ENCODE assay signal across 22 cellular contexts in the genomic region with DNA sequence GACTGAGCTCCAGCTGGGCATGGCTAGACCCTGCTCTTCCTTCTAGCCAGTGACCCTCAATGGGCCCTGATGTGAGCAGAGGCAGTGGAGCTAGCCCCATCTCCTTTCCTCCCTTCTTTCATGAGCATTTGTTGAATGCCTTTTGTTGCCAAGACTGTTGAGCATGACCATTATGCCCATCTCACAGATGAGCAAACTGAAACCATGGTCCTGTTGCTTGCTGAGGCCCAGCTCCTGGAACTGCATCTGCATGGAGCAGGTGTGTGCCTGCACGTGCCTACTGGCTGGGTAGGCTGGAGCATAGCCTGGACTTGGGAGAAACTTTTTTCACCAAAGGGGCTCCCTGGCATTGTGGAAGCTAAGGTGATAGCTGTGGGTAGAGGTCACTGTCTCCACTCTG. TPM values are rescaled to one million over a fixed set of nuclear protein-coding genes. Genes with fewer than 3 reads are reported as not detected.
DNase-seq lines count a peak whose midpoint lies in the region; ATAC-seq, FAIRE-seq and TF ChIP-seq lines count a peak whose summit lies in the region.
"Had no signal": no experiment of that assay in that cellular context is flagged by ENCODE, and none has a peak within 500 bp of the region (broad histone marks: within the 10 kb centered on the region; RNA-seq: fewer than 3 reads in every experiment).

No MANE protein-coding gene starts in this region.

- intact Hi-C loops in HepG2 (cut with micrococcal nuclease; ENCODE audit: unreplicated experiment) = no loop called here
- intact Hi-C loops in right lobe of liver (cut with DNase I) = no loop called here

- peak overlapping the region; percentile 39 for H3K27ac Mint-ChIP-seq in nephron progenitor cell
- H3K27ac Mint-ChIP-seq: CD4-positive, alpha-beta T cell; H9 had no signal

- peaks cover 8% of the 10 kb centered on the region for H3K79me2 ChIP-seq in HepG2 (ENCODE audit: insufficient read depth, low read length)
- H3K79me2 ChIP-seq in trophoblast cell (ENCODE audit: control insufficient read depth, insufficient read depth, low read length, poor library complexity) = no peaks in the 10 kb centered on the region

- no peak overlapping the region for H3K14ac ChIP-seq in trophoblast cell (ENCODE audit: low read length)

- H3K4me1 Mint-ChIP-seq in nephron progenitor cell = peaks cover 14% of the 10 kb centered on the region

- H4K8ac ChIP-seq in trophoblast cell (ENCODE audit: low read depth, low read length) = no peak overlapping the region

- peaks cover 62% of the 10 kb centered on the region for H3K27me3 Mint-ChIP-seq in nephron progenitor cell (ENCODE audit: low read depth, poor library complexity)

- H3K4ac ChIP-seq in trophoblast cell (ENCODE audit: low read depth, low read length) = no peak overlapping the region

- BruUV-seq in HepG2 (replicated peaks; lab: Mats Ljungman, UMichigan) = no TSS peak

- H2BK120ac ChIP-seq in trophoblast cell (ENCODE audit: insufficient read depth, low read length, poor library complexity) = no peak overlapping the region

- no peak for TF ChIP-seq RAD21 in HepG2 (CRISPR knock-in tag; IDR thresholded peaks at IDR 0.05)

- H2AK5ac ChIP-seq in trophoblast cell (ENCODE audit: low read length) = no peak overlapping the region

- H3K4me1 ChIP-seq in HepG2 (ENCODE audit: insufficient read depth, low read length) = peaks cover 69% of the 10 kb centered on the region
- peaks cover 0 to 12% (median 0%) of the 10 kb centered on the region in 4 donors for H3K4me1 ChIP-seq in right lobe of liver
- H3K4me1 ChIP-seq in trophoblast cell (ENCODE audit: control insufficient read depth in 1 of 2, insufficient read depth in 2 of 2, low read length in 2 of 2) = peaks cover 8 to 11% of the 10 kb centered on the region in 2 experiments
- H3K4me1 ChIP-seq: BE2C had no signal

- WGBS in HepG2 (ENCODE audit: low lambda C conversion rate) = no CpG with 5 or more reads among the region's 1 CpG
- whole genome bisulfite sequencing in right lobe of liver (ENCODE audit: insufficient coverage, low coverage, low lambda C conversion rate, missing lambda C conversion rate) = no CpG with 5 or more reads among the region's 1 CpG
- WGBS in trophoblast cell (ENCODE audit: extremely low coverage, insufficient coverage, insufficient read length) = no CpG with 5 or more reads among the region's 1 CpG

- H3K36me3 Mint-ChIP-seq in nephron progenitor cell (ENCODE audit: low read depth) = no peaks in the 10 kb centered on the region

- peaks cover 3 to 30% of the 10 kb centered on the region in 2 experiments; a peak in 4 of 5 replicates for H3K27me3 ChIP-seq in HepG2 (ENCODE audit: control insufficient read depth in 1 of 2, insufficient read depth in 2 of 2, low read length in 2 of 2)
- H3K27me3 ChIP-seq in right lobe of liver = peaks cover 0 to 13% of the 10 kb centered on the region in 2 donors
- H3K27me3 ChIP-seq in trophoblast cell (ENCODE audit: insufficient read depth, low read length) = peaks cover 30% of the 10 kb centered on the region

- TF ChIP-seq EP300 in HepG2 (IDR thresholded peaks at IDR 0.05; ENCODE audit: low read depth in 2 of 2, low read length in 2 of 2) = no peak
- TF ChIP-seq EP300 in HepG2 (CRISPR knock-in tag; IDR thresholded peaks at IDR 0.05; ENCODE audit: borderline replicate concordance) = no peak

- no peaks in the 10 kb centered on the region for H3K36me3 ChIP-seq in HepG2 (replicated peaks in 1 of 2; ENCODE audit: control insufficient read depth in 1 of 2, insufficient read depth in 2 of 2, low read length in 2 of 2)
- no peaks in the 10 kb centered on the region for H3K36me3 ChIP-seq in right lobe of liver
- H3K36me3 ChIP-seq in trophoblast cell (ENCODE audit: control insufficient read depth in 1 of 2, insufficient read depth in 2 of 2, low read length in 2 of 2) = no peaks in the 10 kb centered on the region
- H3K36me3 ChIP-seq: BE2C; BLaER1 treated with 17β-estradiol and CSF1 and Interleukin-3, amounts not matched to agents 10 nM and 100 nM had no signal

- no peak overlapping the region for H3K27ac ChIP-seq in HepG2 (ENCODE audit: extremely low read length, insufficient read depth, low read length)
- H3K27ac ChIP-seq in right lobe of liver = no peak overlapping the region
- no peak overlapping the region for H3K27ac ChIP-seq in trophoblast cell (ENCODE audit: low read depth, low read length)
- H3K27ac ChIP-seq: A549; BLaER1 treated with 17β-estradiol and CSF1 and Interleukin-3, amounts not matched to agents 10 nM and 100 nM; GM23248 had no signal

- in situ Hi-C loops in HepG2 (cut with HindIII; ENCODE audit: extremely low pct_ligation_motif_present, low pct_unique_long_range_greater_than_20kb) = no loop called here

- FAIRE-seq in HepG2 (lab: Jason Lieb, UNC) = no peak
- FAIRE-seq: A549, G401.6, GM12892, GM19239 had no signal

- ATAC-seq in HepG2 (no peak), right lobe of liver (no peak)
- ATAC-seq: A549, HCT116 had no signal

- H3K9me3 Mint-ChIP-seq in nephron progenitor cell = no peaks in the 10 kb centered on the region
- H3K9me3 Mint-ChIP-seq: CD4-positive, alpha-beta T cell; CD8-positive, alpha-beta memory T cell; H9 had no signal

- H3K4me3 ChIP-seq in HepG2 (replicated peaks in 1 of 3; ENCODE audit: insufficient read depth in 1 of 3, low read depth in 2 of 3, low read length in 3 of 3) (no peak overlapping the region), right lobe of liver (no peak overlapping the region), trophoblast cell (ENCODE audit: low read depth, low read length) (no peak overlapping the region)
- H3K4me3 ChIP-seq: A549; BLaER1 treated with 17β-estradiol and CSF1 and Interleukin-3, amounts not matched to agents 10 nM and 100 nM; GM23248 had no signal

- DNase-seq in HepG2 (ENCODE audit: low spot score) (no peak), right lobe of liver (no peak), nephron progenitor cell (no peak), trophoblast cell (no peak), occipital lobe (lab: John Stamatoyannopoulos, UW) (no peak)
- no peak for DNase-seq in activated CD8-positive, alpha-beta memory T cell treated with anti-CD3 and anti-CD28 coated beads, Interleukin-2, amount 50 U/mL, for 48 hours
- DNase-seq: 8988T; ACHN; AML-193; BE2C; CD4-positive, alpha-beta T cell; CD8-positive, alpha-beta memory T cell; DMS79 treated with DMSO at 0.1 percent for 48 hours; GM23248; H9 had no signal

- TF ChIP-seq CTCF in HepG2 (CRISPR knock-in tag; IDR thresholded peaks at IDR 0.05) (no peak), right lobe of liver (IDR thresholded peaks at IDR 0.05) (no peak), nephron progenitor cell (IDR thresholded peaks at IDR 0.05) (no peak)

- CTCF ChIA-PET in HepG2 (lab: Yijun Ruan, JAX; ENCODE audit: low intra/inter-chr PET ratio, low total read pairs) = no interaction called here

- no peaks in the 10 kb centered on the region for H4K20me1 ChIP-seq in HepG2 (ENCODE audit: insufficient read depth, low read length)

- H3K79me1 ChIP-seq in trophoblast cell (ENCODE audit: low read length) = peaks cover 6% of the 10 kb centered on the region

- no peak overlapping the region for H2BK5ac ChIP-seq in trophoblast cell (ENCODE audit: low read depth, low read length, poor library complexity)

- H4K91ac ChIP-seq in trophoblast cell (ENCODE audit: low read depth, low read length) = peak overlapping the region; percentile 1

- no peak overlapping the region for H3K4me3 Mint-ChIP-seq in nephron progenitor cell
- H3K4me3 Mint-ChIP-seq: CD4-positive, alpha-beta T cell; H9 had no signal

- no peak overlapping the region for H3K23ac ChIP-seq in trophoblast cell (ENCODE audit: low read length)

- H2BK12ac ChIP-seq in trophoblast cell (ENCODE audit: low read length) = no peak overlapping the region

- H3K9ac ChIP-seq in HepG2 (ENCODE audit: insufficient read depth, low read depth, low read length) (no peak overlapping the region), trophoblast cell (ENCODE audit: low read length) (no peak overlapping the region)
- H3K9ac ChIP-seq: BLaER1 treated with 17β-estradiol and CSF1 and Interleukin-3, amounts not matched to agents 10 nM and 100 nM; GM23248 had no signal

- no peak overlapping the region for H3K18ac ChIP-seq in trophoblast cell (ENCODE audit: low read length)

- H3K9me3 ChIP-seq in HepG2 (ENCODE audit: low read length) (no peaks in the 10 kb centered on the region), right lobe of liver (no peaks in the 10 kb centered on the region), trophoblast cell (ENCODE audit: insufficient read depth, low read depth, low read length) (peaks cover 7% of the 10 kb centered on the region)
- H3K9me3 ChIP-seq: A549; BE2C; BLaER1 treated with 17β-estradiol and CSF1 and Interleukin-3, amounts not matched to agents 10 nM and 100 nM had no signal

- TF ChIP-seq POLR2A in HepG2 (IDR thresholded peaks at IDR 0.05; ENCODE audit: insufficient read depth in 1 of 2, low read depth in 2 of 2, low read length in 2 of 2) = no peak
- no peak for TF ChIP-seq POLR2A in right lobe of liver (IDR thresholded peaks at IDR 0.05)

- H2AFZ ChIP-seq in HepG2 (ENCODE audit: low read length) (no peak overlapping the region), trophoblast cell (ENCODE audit: insufficient read depth, low read length, poor library complexity) (no peak overlapping the region)
- H2AFZ ChIP-seq: GM23248 had no signal

- H3K4me2 ChIP-seq in HepG2 (ENCODE audit: low read depth, low read length) = peak overlapping the region; percentile 80; the same call in 1 of the 2 replicates
- H3K4me2 ChIP-seq in trophoblast cell (ENCODE audit: low read length) = no peak overlapping the region
- H3K4me2 ChIP-seq: A549; BLaER1 treated with 17β-estradiol and CSF1 and Interleukin-3, amounts not matched to agents 10 nM and 100 nM had no signal

- POLR2A ChIA-PET in HepG2 (lab: Yijun Ruan, JAX) = no interaction called here

- H4K12ac ChIP-seq in trophoblast cell (ENCODE audit: low read depth, low read length) = no peak overlapping the region

RNA-seq across cellular contexts. Expression of gene WNK2, which starts 3.0 kb away (rescaled TPM):
- total RNA-seq in HepG2 (2016; rRNA removed; fragmentation: Illumina TruSeq; extraction: Trizol) (10.5 and 16.6 TPM in 2 replicates), right lobe of liver (1 to 10 TPM in 5 of 6 experiments, under 1 TPM in 1; 0.43 to 3.6 (median 1.3) TPM), occipital lobe (16.4 TPM)
- total RNA-seq in HepG2 (2016; cell fraction: cytosol; rRNA removed; fragmentation: Illumina TruSeq; extraction: Trizol; ENCODE audit: low read depth) = 2.8 and 5.4 TPM in 2 replicates
- 7.9 and 14.6 TPM in 2 replicates for total RNA-seq in HepG2 (2016; cell fraction: insoluble cytoplasmic fraction; rRNA removed; fragmentation: Illumina TruSeq; extraction: Trizol)
- 9.4 and 9.8 TPM in 2 replicates for total RNA-seq in HepG2 (2016; cell fraction: membrane; rRNA removed; fragmentation: Illumina TruSeq; extraction: Trizol)
- 21.0 and 29.3 TPM in 2 replicates for total RNA-seq in HepG2 (2016; cell fraction: nucleus; rRNA removed; fragmentation: Illumina TruSeq; extraction: Trizol)
- 11.4 and 12.0 TPM in 2 replicates for polyA plus RNA-seq in HepG2 (2011; rRNA removed)
- polyA plus RNA-seq in HepG2 (2011; cell fraction: cytosol; rRNA removed) = 3.1 and 5.3 TPM in 2 replicates
- polyA plus RNA-seq in HepG2 (2011; cell fraction: nucleus; rRNA removed) = 98.4 and 126 TPM in 2 replicates
- 29.1 and 39.4 TPM in 2 replicates for polyA plus RNA-seq in HepG2 (2012)
- polyA plus RNA-seq in HepG2 (2016; cell fraction: cytosol; fragmentation: Illumina TruSeq; extraction: Trizol; ENCODE audit: low read depth) = 3.2 and 4.2 TPM in 2 replicates
- 18.9 and 27.7 TPM in 2 replicates for polyA plus RNA-seq in HepG2 (2016; cell fraction: insoluble cytoplasmic fraction; fragmentation: Illumina TruSeq; extraction: Trizol; ENCODE audit: low read depth)
- polyA plus RNA-seq in HepG2 (2016; cell fraction: membrane; fragmentation: Illumina TruSeq; extraction: Trizol; ENCODE audit: low read depth) = 4.9 and 6.5 TPM in 2 replicates
- 87.2 and 94.8 TPM in 2 replicates for polyA plus RNA-seq in HepG2 (2016; cell fraction: nucleus; fragmentation: Illumina TruSeq; extraction: Trizol; ENCODE audit: insufficient read depth, low read depth)
- polyA minus RNA-seq in HepG2 (2011; rRNA and poly(A)+ RNA removed; ENCODE audit: low replicate concordance) = 8.4 and 22.7 TPM in 2 replicates
- polyA minus RNA-seq in HepG2 (2011; cell fraction: cytosol; rRNA and poly(A)+ RNA removed) = 15.8 and 17.9 TPM in 2 replicates
- 32.8 and 40.0 TPM in 2 replicates for polyA minus RNA-seq in HepG2 (2011; cell fraction: nucleus; rRNA and poly(A)+ RNA removed)
- polyA plus RNA-seq in trophoblast cell (2013) = 59.1 and 59.5 TPM in 2 replicates
- total RNA-seq: GM23248 had no signal
- polyA plus RNA-seq: CD14-positive monocyte; CD8-positive, alpha-beta memory T cell; GM23248 had no signal

RNA-seq across cellular contexts. Expression of gene NINJ1, which starts 46.9 kb away (rescaled TPM):
- total RNA-seq in HepG2 (2016; rRNA removed; fragmentation: Illumina TruSeq; extraction: Trizol) = 77.1 and 92.1 TPM in 2 replicates
- 104 and 127 TPM in 2 replicates for total RNA-seq in HepG2 (2016; cell fraction: cytosol; rRNA removed; fragmentation: Illumina TruSeq; extraction: Trizol; ENCODE audit: low read depth)
- total RNA-seq in HepG2 (2016; cell fraction: insoluble cytoplasmic fraction; rRNA removed; fragmentation: Illumina TruSeq; extraction: Trizol) = 66.8 and 94.8 TPM in 2 replicates
- total RNA-seq in HepG2 (2016; cell fraction: membrane; rRNA removed; fragmentation: Illumina TruSeq; extraction: Trizol) = 149 and 180 TPM in 2 replicates
- 48.9 and 58.7 TPM in 2 replicates for total RNA-seq in HepG2 (2016; cell fraction: nucleus; rRNA removed; fragmentation: Illumina TruSeq; extraction: Trizol)
- 81.2 and 109 TPM in 2 replicates for polyA plus RNA-seq in HepG2 (2011; rRNA removed)
- polyA plus RNA-seq in HepG2 (2011; cell fraction: cytosol; rRNA removed) = 83.2 and 110 TPM in 2 replicates
- polyA plus RNA-seq in HepG2 (2011; cell fraction: nucleus; rRNA removed) = 62.3 and 83.6 TPM in 2 replicates
- polyA plus RNA-seq in HepG2 (2012) = 77.3 and 145 TPM in 2 replicates
- polyA plus RNA-seq in HepG2 (2016; cell fraction: cytosol; fragmentation: Illumina TruSeq; extraction: Trizol; ENCODE audit: low read depth) = 196 and 226 TPM in 2 replicates
- 104 and 130 TPM in 2 replicates for polyA plus RNA-seq in HepG2 (2016; cell fraction: insoluble cytoplasmic fraction; fragmentation: Illumina TruSeq; extraction: Trizol; ENCODE audit: low read depth)
- polyA plus RNA-seq in HepG2 (2016; cell fraction: membrane; fragmentation: Illumina TruSeq; extraction: Trizol; ENCODE audit: low read depth) = 235 and 242 TPM in 2 replicates
- polyA plus RNA-seq in HepG2 (2016; cell fraction: nucleus; fragmentation: Illumina TruSeq; extraction: Trizol; ENCODE audit: insufficient read depth, low read depth) = 122 and 127 TPM in 2 replicates
- polyA minus RNA-seq in HepG2 (2011; rRNA and poly(A)+ RNA removed; ENCODE audit: low replicate concordance) = 22.5 and 101 TPM in 2 replicates
- polyA minus RNA-seq in HepG2 (2011; cell fraction: cytosol; rRNA and poly(A)+ RNA removed) = 26.1 and 26.7 TPM in 2 replicates
- 17.8 and 21.8 TPM in 2 replicates for polyA minus RNA-seq in HepG2 (2011; cell fraction: nucleus; rRNA and poly(A)+ RNA removed)
- total RNA-seq in right lobe of liver = 100 to 1,000 TPM in 1 of 6 experiments, 10 to 100 TPM in 5; 35.6 to 103 (median 65.1) TPM
- 52.0 and 52.5 TPM in 2 replicates for polyA plus RNA-seq in trophoblast cell (2013)
- total RNA-seq in occipital lobe = 7.5 TPM
